In genomic region chr9:33250458-33250995, GRCh38 we compare ENCODE assay signal across 16 cellular contexts. TPM values are rescaled to one million over a fixed set of nuclear protein-coding genes. Genes with fewer than 3 reads are reported as not detected.
DNase-seq lines count a peak whose midpoint lies in the region; ATAC-seq and TF ChIP-seq lines count a peak whose summit lies in the region.
"Had no signal": no experiment of that assay in that cellular context is flagged by ENCODE, and none has a peak within 500 bp of the region (broad histone marks: within the 10 kb centered on the region; RNA-seq: fewer than 3 reads in every experiment).

No MANE protein-coding gene starts in this region.

- no peaks in the 10 kb centered on the region for H3F3A ChIP-seq in PC-3 (ENCODE audit: low read length, unreplicated experiment)

- TF ChIP-seq POLR2A in testis (IDR thresholded peaks at IDR 0.05), result no peak

- no peak overlapping the region for H2AFZ ChIP-seq in PC-3 (ENCODE audit: low read length)

- H3K4me2 ChIP-seq in PC-3 (ENCODE audit: low read length), result no peak overlapping the region

- H3K27ac ChIP-seq in PC-3 (ENCODE audit: low read length) (no peak overlapping the region), testis (no peak overlapping the region)
- H3K27ac ChIP-seq: gastrocnemius medialis, SJCRH30 had no signal

- H3K36me3 ChIP-seq in PC-3 (ENCODE audit: low read depth, low read length) (peaks cover 14% of the 10 kb centered on the region), testis (ENCODE audit: low read depth, missing control alignments) (no peaks in the 10 kb centered on the region)

- no peaks in the 10 kb centered on the region for H3K4me1 ChIP-seq in PC-3 (ENCODE audit: insufficient read depth, low read length)
- H3K4me1 ChIP-seq in testis, result no peaks in the 10 kb centered on the region
- H3K4me1 ChIP-seq: gastrocnemius medialis had no signal

- no peaks in the 10 kb centered on the region for H3K9me3 ChIP-seq in PC-3 (ENCODE audit: low read length)
- H3K9me3 ChIP-seq in testis, result no peaks in the 10 kb centered on the region
- H3K9me3 ChIP-seq: gastrocnemius medialis, SJCRH30 had no signal

- H3K27me3 ChIP-seq in PC-3 (ENCODE audit: low read length) (no peaks in the 10 kb centered on the region), testis (no peaks in the 10 kb centered on the region)
- H3K27me3 ChIP-seq: gastrocnemius medialis, SJCRH30 had no signal

- no peaks in the 10 kb centered on the region for H3K9me2 ChIP-seq in PC-3 (replicated peaks; ENCODE audit: low read length)

- CTCF ChIA-PET in PC-3 (lab: Charles Lee), result no interaction called here

- WGBS in testis, 2 donors, result 71 to 82% methylated on average over 1 of the region's 1 CpG

- no peak overlapping the region for H3K9ac ChIP-seq in PC-3 (ENCODE audit: low read length)

- H4K20me1 ChIP-seq in PC-3 (ENCODE audit: low read length), result no peaks in the 10 kb centered on the region

- H3K4me3 ChIP-seq in PC-3 (ENCODE audit: low read length) (no peak overlapping the region), fibroblast of mammary gland (ENCODE audit: control insufficient read depth, low read depth, low read length) (no peak overlapping the region), skeletal muscle cell (ENCODE audit: low read depth, low read length) (no peak overlapping the region), testis (no peak overlapping the region)
- H3K4me3 ChIP-seq: gastrocnemius medialis, SJCRH30 had no signal

- intact Hi-C loops in PC-3 (cut with micrococcal nuclease), result no loop called here
- intact Hi-C loops in testis (cut with DNase I; ENCODE audit: low total_unique reads), result no loop called here

- TF ChIP-seq CTCF in PC-3 (conservative IDR thresholded peaks at IDR 0.05; ENCODE audit: low read depth, low read length) (no peak), fibroblast of mammary gland (conservative IDR thresholded peaks at IDR 0.05; ENCODE audit: control insufficient read depth, insufficient read depth, low read depth, low read length) (no peak), testis (IDR thresholded peaks at IDR 0.05) (no peak)

- no peaks in the 10 kb centered on the region for H3K79me2 ChIP-seq in PC-3 (ENCODE audit: low read length)

- peak; percentile 54; the same call in 1 of the 2 replicates for ATAC-seq in PC-3
- no peak for ATAC-seq in HG02623 (IDR thresholded peaks at IDR 0.05; ENCODE audit: unreplicated experiment)
- ATAC-seq: activated T-cell treated with anti-CD3 and anti-CD28 coated beads, Interleukin-2, amount 50 U/mL, for 72 hours; gastrocnemius medialis; WTC11 had no signal

- no TSS peak for BruUV-seq in PC-3 (replicated peaks; lab: Mats Ljungman, UMichigan)

- DNase-seq in EH (ENCODE audit: low read depth) (peak; percentile 76), PC-3 (no peak), fibroblast of mammary gland (ENCODE audit: low read depth) (peak; percentile 83), skeletal muscle cell (ENCODE audit: low read depth) (peak; percentile 38), retina (no peak), testis (no peak)
- no peak for DNase-seq in stimulated activated CD4-positive, alpha-beta T cell treated with anti-CD3 and anti-CD28 coated beads, Interleukin-2, amount 100 ng/mL, for 48 hours
- DNase-seq: activated T-cell treated with anti-CD3 and anti-CD28 coated beads, Interleukin-2, amount 50 U/mL, for 72 hours; DND-41; gastrocnemius medialis; left cardiac atrium; NCI-H526 treated with DMSO at 0.1 percent for 48 hours; SJCRH30; stimulated activated naive CD4-positive, alpha-beta T cell treated with Interleukin-2 at 50 U/mL for 16 hours had no signal

- POLR2A ChIA-PET in PC-3 (lab: Charles Lee; ENCODE audit: unreplicated experiment), result no interaction called here

RNA-seq across cellular contexts. Expression of gene SPINK4, which starts 10.6 kb away (rescaled TPM):
- total RNA-seq in PC-3 (2014; rRNA removed) (not detected in 2 replicates), testis (not detected)
- polyA plus RNA-seq in testis (ENCODE audit: insufficient read depth, low read depth, low replicate concordance), result not detected
- total RNA-seq: activated T-cell treated with anti-CD3 and anti-CD28 coated beads, Interleukin-2, amount 50 U/mL, for 72 hours; gastrocnemius medialis; left cardiac atrium; SJCRH30; WTC11 had no signal

RNA-seq across cellular contexts. Expression of gene BAG1, which starts 14.0 kb away (rescaled TPM):
- total RNA-seq in PC-3 (2014; rRNA removed), result 103 and 132 TPM in 2 replicates
- 100 to 1,000 TPM in 1 of 2 donors, 10 to 100 TPM in 1; 96.6 to 147 TPM for total RNA-seq in testis
- 203 TPM for polyA plus RNA-seq in testis (ENCODE audit: insufficient read depth, low read depth, low replicate concordance)

RNA-seq across cellular contexts. Expression of gene CHMP5, which starts 14.3 kb away (rescaled TPM):
- 64.2 and 65.0 TPM in 2 replicates for total RNA-seq in PC-3 (2014; rRNA removed)
- 10 to 100 TPM; 53.2 to 57.0 TPM for total RNA-seq in testis
- 84.1 TPM for polyA plus RNA-seq in testis (ENCODE audit: insufficient read depth, low read depth, low replicate concordance)

RNA-seq across cellular contexts. Expression of gene NFX1, which starts 39.8 kb away (rescaled TPM):
- total RNA-seq in PC-3 (2014; rRNA removed) (12.5 and 15.4 TPM in 2 replicates), testis (10 to 100 TPM; 46.7 to 48.6 TPM)
- polyA plus RNA-seq in testis (ENCODE audit: insufficient read depth, low read depth, low replicate concordance), result 30.0 TPM

Comparison
In these comparisons a context has a peak if more than half of its experiments do, and no peak if none do; other contexts are left out.
1. DNase-seq: peak in EH (single experiment), fibroblast of mammary gland (single experiment) and skeletal muscle cell (single experiment); none in PC-3 (single experiment), stimulated activated CD4-positive, alpha-beta T cell treated with anti-CD3 and anti-CD28 coated beads, Interleukin-2, amount 100 ng/mL, for 48 hours (0 of 2), retina (single experiment) and testis (single experiment).